ENCODE assay signal across 8 cellular contexts in the genomic region with DNA sequence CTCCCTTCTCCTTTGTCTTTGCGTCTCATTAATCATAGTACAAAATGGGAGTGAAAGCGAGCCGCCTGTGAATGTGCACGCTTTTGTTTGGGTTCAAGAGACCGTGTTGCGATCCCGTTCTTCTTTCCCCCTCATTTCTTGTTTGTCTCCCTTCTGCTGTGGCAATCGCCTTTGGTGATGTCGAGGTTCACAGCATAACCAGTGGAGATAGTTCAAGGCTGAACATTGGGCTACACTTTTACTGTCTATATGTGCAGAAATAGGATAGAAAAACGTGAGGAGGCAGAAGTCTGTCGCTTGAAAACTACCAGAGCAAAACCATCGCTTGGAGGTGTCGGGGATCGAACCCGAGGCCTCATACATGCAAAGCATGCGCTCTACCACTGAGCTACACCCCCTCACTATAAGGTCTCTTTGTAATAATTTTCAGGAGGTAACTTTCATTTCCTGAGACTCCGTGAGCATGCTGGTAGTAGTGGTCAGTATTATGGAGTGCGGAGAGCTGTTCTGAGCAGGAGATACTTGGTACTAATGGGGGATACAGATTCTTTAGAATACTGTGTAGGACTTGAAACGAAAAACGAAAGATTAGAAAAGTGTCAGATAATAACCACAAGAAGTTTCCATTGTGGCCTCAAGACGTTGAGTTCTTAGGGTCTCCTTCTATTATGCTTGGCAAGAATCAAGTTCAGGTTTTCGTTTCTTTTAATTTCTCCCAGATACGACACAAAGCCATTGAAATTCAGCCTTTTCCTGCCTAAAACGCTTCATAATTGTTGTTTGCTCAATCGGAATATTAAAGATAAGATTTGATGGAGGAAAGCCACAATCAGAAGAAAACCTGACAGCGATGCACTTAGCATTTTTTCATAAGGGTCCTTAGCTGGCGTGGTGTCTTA.
A peak's percentile ranks its signal among the peaks of the same experiment; 100 is the strongest.
DNase-seq lines count a peak whose midpoint lies in the region; ATAC-seq, FAIRE-seq and TF ChIP-seq lines count a peak whose summit lies in the region.

No MANE protein-coding gene starts in this region.

- TF ChIP-seq CTCF in mammary epithelial cell (conservative IDR thresholded peaks at IDR 0.05 in 1 of 2, IDR thresholded peaks at IDR 0.05 in 1 of 2; ENCODE audit: extremely low read depth in 1 of 2, insufficient read depth in 1 of 2, low read depth in 1 of 2, low read length in 2 of 2) (no peak), left ventricle myocardium inferior (IDR thresholded peaks at IDR 0.05; ENCODE audit: borderline replicate concordance) (no peak)

- FAIRE-seq in A204.1 (lab: Jason Lieb, UNC), result peak; percentile 92

- H2AFZ ChIP-seq in mammary epithelial cell (ENCODE audit: low read depth, low read length), result peak overlapping the region; percentile 38

- no peaks in the 10 kb centered on the region for H3K79me2 ChIP-seq in mammary epithelial cell (ENCODE audit: insufficient read depth, low read length)

- H3K36me3 ChIP-seq in mammary epithelial cell (ENCODE audit: insufficient read depth, low read length) (no peaks in the 10 kb centered on the region), left ventricle myocardium inferior (no peaks in the 10 kb centered on the region)

- in situ Hi-C loops in mammary epithelial cell (cut with MboI; ENCODE audit: low sequenced_read_pairs in 2 of 2), result no loop called here

- H3K4me1 ChIP-seq in mammary epithelial cell (ENCODE audit: insufficient read depth, low read length), result peaks cover 7% of the 10 kb centered on the region
- H3K4me1 ChIP-seq in left ventricle myocardium inferior, result peaks cover 6% of the 10 kb centered on the region

- no peaks in the 10 kb centered on the region for H3K27me3 ChIP-seq in mammary epithelial cell (ENCODE audit: insufficient read depth, low read length)
- peaks cover 100% of the 10 kb centered on the region for H3K27me3 ChIP-seq in left ventricle myocardium inferior (ENCODE audit: low read depth)

- H3K9me3 ChIP-seq in mammary epithelial cell (replicated peaks; ENCODE audit: insufficient read depth, low read length) (no peaks in the 10 kb centered on the region), left ventricle myocardium inferior (replicated peaks) (no peaks in the 10 kb centered on the region)

- 5% methylated on average over 25 of the region's 27 CpGs for WGBS in mammary epithelial cell (ENCODE audit: low coverage, missing lambda C conversion rate)

- DNase-seq in NCI-H446 (lab: John Stamatoyannopoulos, UW), result peak; percentile 36 to 72
- DNase-seq in mammary epithelial cell, result peak; percentile 85
- peak; percentile 34 to 41 for DNase-seq in stimulated activated CD8-positive, alpha-beta memory T cell treated with anti-CD3 and anti-CD28 coated beads, Interleukin-2, amount 100 ng/mL, for 48 hours (ENCODE audit: low read depth in 2 of 2)
- no peak for DNase-seq in NCI-H2107 treated with DMSO at 0.1 percent for 48 hours (lab: John Stamatoyannopoulos, UW; ENCODE audit: unreplicated experiment)
- DNase-seq in left ventricle myocardium inferior, result no peak
- no peak for DNase-seq in sciatic nerve (ENCODE audit: low spot score)

- intact Hi-C loops in mammary epithelial cell (cut with micrococcal nuclease) (loop anchor here (2.0 to 10.0 kb wide), 3 partner anchors 130 to 342 kb away; no protein-coding TSS in a partner anchor), left ventricle myocardium inferior (cut with micrococcal nuclease) (no loop called here), sciatic nerve (cut with DNase I) (no loop called here)

- peak overlapping the region; percentile 59 for H3K4me2 ChIP-seq in mammary epithelial cell (ENCODE audit: insufficient read depth, low read depth, low read length)

- no peaks in the 10 kb centered on the region for H4K20me1 ChIP-seq in mammary epithelial cell (ENCODE audit: insufficient read depth, low read length)

- CTCF ChIA-PET in mammary epithelial cell (lab: Charles Lee; ENCODE audit: low non-redundant PET), result interaction anchor here (0.6 kb wide), 1 partner anchor 922 kb away, joined by 3 read pairs; no protein-coding TSS in a partner anchor

- no peak overlapping the region for H3K9ac ChIP-seq in mammary epithelial cell (ENCODE audit: insufficient read depth, low read length)

- BruUV-seq in mammary epithelial cell (replicated peaks; lab: Mats Ljungman, UMichigan), result no TSS peak

- dilution Hi-C loops in mammary epithelial cell (cut with HindIII; ENCODE audit: low sequenced_read_pairs), result no loop called here

- no peak overlapping the region for H3K27ac ChIP-seq in mammary epithelial cell (ENCODE audit: insufficient read depth, low read depth, low read length)
- no peak overlapping the region for H3K27ac ChIP-seq in left ventricle myocardium inferior (replicated peaks)

- ATAC-seq in GM18861 (IDR thresholded peaks at IDR 0.05; ENCODE audit: unreplicated experiment) (peak; percentile 51), sciatic nerve (no peak)

- H3K4me3 ChIP-seq in mammary epithelial cell (replicated peaks in 1 of 3; ENCODE audit: insufficient read depth in 1 of 3, low read depth in 2 of 3, low read length in 3 of 3), result peak overlapping the region; percentile 22 to 48 (median 35)
- H3K4me3 ChIP-seq in left ventricle myocardium inferior, result no peak overlapping the region

Comparison
In these comparisons a context has a peak if more than half of its experiments do, and no peak if none do; other contexts are left out.
1. DNase-seq: peak in NCI-H446 (2 of 2), mammary epithelial cell (single experiment) and stimulated activated CD8-positive, alpha-beta memory T cell treated with anti-CD3 and anti-CD28 coated beads, Interleukin-2, amount 100 ng/mL, for 48 hours (2 of 2); none in NCI-H2107 treated with DMSO at 0.1 percent for 48 hours (single experiment), left ventricle myocardium inferior (single experiment) and sciatic nerve (single experiment).